In genomic region chr19:45507864-45508680, GRCh38 we compare ENCODE assay signal across 8 cellular contexts. TPM values are rescaled to one million over a fixed set of nuclear protein-coding genes. Genes with fewer than 3 reads are reported as not detected.
DNase-seq lines count a peak whose midpoint lies in the region; ATAC-seq and TF ChIP-seq lines count a peak whose summit lies in the region.

No MANE protein-coding gene starts in this region.

- peak overlapping the region; percentile 97 for H3K23ac ChIP-seq in neuronal stem cell (ENCODE audit: low read depth, low read length, poor library complexity)

- peak overlapping the region; percentile 0 for H2BK5ac ChIP-seq in neuronal stem cell (ENCODE audit: low read length)

- ATAC-seq in HG02885 (IDR thresholded peaks at IDR 0.05; ENCODE audit: poor library complexity, unreplicated experiment) (no peak), GM19463 (IDR thresholded peaks at IDR 0.05; ENCODE audit: unreplicated experiment) (no peak)

- H3K27ac ChIP-seq in MM.1S (ENCODE audit: low read length) (peak overlapping the region; percentile 65; the same call in 1 of the 2 replicates), neuronal stem cell (replicated peaks; ENCODE audit: low read length) (no peak overlapping the region)

- H3K4me1 ChIP-seq in MM.1S (ENCODE audit: low read length) (peaks cover 4% of the 10 kb centered on the region), neuronal stem cell (ENCODE audit: control insufficient read depth in 2 of 2, insufficient read depth in 1 of 2, low read depth in 1 of 2, low read length in 2 of 2) (peaks cover 5 to 18% of the 10 kb centered on the region in 2 donors)

- H3K27me3 ChIP-seq in MM.1S (replicated peaks; ENCODE audit: insufficient read depth, low read length) (no peaks in the 10 kb centered on the region), neuronal stem cell (ENCODE audit: control insufficient read depth in 3 of 3, insufficient read depth in 3 of 3, low read depth in 1 of 3, low read length in 3 of 3) (peaks cover 0 to 5% (median 0%) of the 10 kb centered on the region in 3 experiments)

- whole genome bisulfite sequencing in neuronal stem cell (ENCODE audit: extremely low coverage in 2 of 2, insufficient read length in 2 of 2, insufficient replicate concordance in 1 of 2), 2 donors = no CpG with 5 or more reads among the region's 44 CpGs

- no peaks in the 10 kb centered on the region for H4K20me1 ChIP-seq in MM.1S (ENCODE audit: insufficient read depth, low read length)

- no peak overlapping the region for H3K14ac ChIP-seq in neuronal stem cell (ENCODE audit: low read length)

- H4K91ac ChIP-seq in neuronal stem cell (ENCODE audit: low read depth, low read length, poor library complexity) = no peak overlapping the region

- no peaks in the 10 kb centered on the region for H3K9me3 ChIP-seq in MM.1S (replicated peaks; ENCODE audit: insufficient read depth, low read length)
- no peaks in the 10 kb centered on the region for H3K9me3 ChIP-seq in neuronal stem cell (replicated peaks in 1 of 2; ENCODE audit: control insufficient read depth in 2 of 2, insufficient read depth in 1 of 2, low read depth in 1 of 2, low read length in 2 of 2)

- DNase-seq in DMS153 treated with DMSO at 0.1 percent for 48 hours (lab: John Stamatoyannopoulos, UW; ENCODE audit: unreplicated experiment) = peak; percentile 9
- DNase-seq in MM.1S = no peak
- DNase-seq in activated T-cell treated with anti-CD3 and anti-CD28 coated beads, Interleukin-2, amount 50 U/mL, for 1 hour = peak; percentile 62
- DNase-seq in fibroblast of the aortic adventitia (ENCODE audit: low read depth) = peak; percentile 31
- no peak for DNase-seq in neuronal stem cell (ENCODE audit: low spot score)
- DNase-seq in central memory CD4-positive, alpha-beta T cell = no peak

- peak overlapping the region; percentile 57 for H2AFZ ChIP-seq in MM.1S (ENCODE audit: low read length)
- peak overlapping the region; percentile 84 for H2AFZ ChIP-seq in neuronal stem cell (ENCODE audit: low read length)

- H3K4me3 ChIP-seq in MM.1S (ENCODE audit: low read length) (peak overlapping the region; percentile 86), fibroblast of the aortic adventitia (ENCODE audit: low read depth, low read length) (peak overlapping the region; percentile 98), neuronal stem cell (ENCODE audit: low read length in 2 of 2) (peak overlapping the region; percentile 97 to 100)

- no peak overlapping the region for H3K4ac ChIP-seq in neuronal stem cell (ENCODE audit: low read length)

- H3F3A ChIP-seq in MM.1S (ENCODE audit: insufficient read depth, low read length) = peaks cover 4% of the 10 kb centered on the region

- peaks cover 8% of the 10 kb centered on the region for H3K79me1 ChIP-seq in neuronal stem cell (ENCODE audit: low read depth, low read length)

- H3K9ac ChIP-seq in MM.1S (ENCODE audit: low read length) (peak overlapping the region; percentile 76), neuronal stem cell (ENCODE audit: low read depth, low read length, poor library complexity) (peak overlapping the region; percentile 44)

- peak overlapping the region; percentile 99 for H2AK5ac ChIP-seq in neuronal stem cell (ENCODE audit: low read depth, low read length)

- no peak overlapping the region for H4K8ac ChIP-seq in neuronal stem cell (ENCODE audit: low read depth, low read length)

- peak overlapping the region; percentile 52 for H2BK15ac ChIP-seq in neuronal stem cell (ENCODE audit: low read length)

- peak overlapping the region; percentile 85 for H3K18ac ChIP-seq in neuronal stem cell (ENCODE audit: low read length)

- H3K4me2 ChIP-seq in MM.1S (ENCODE audit: low read depth, low read length) = peak overlapping the region; percentile 98
- H3K4me2 ChIP-seq in neuronal stem cell (ENCODE audit: insufficient read depth, low read length, poor library complexity, severe bottlenecking) = peak overlapping the region; percentile 91

- no peak overlapping the region for H2BK120ac ChIP-seq in neuronal stem cell (ENCODE audit: low read depth, low read length)

- no peaks in the 10 kb centered on the region for H3K9me2 ChIP-seq in MM.1S (replicated peaks; ENCODE audit: insufficient read depth, low read length)

- no peak for TF ChIP-seq CTCF in MM.1S (IDR thresholded peaks at IDR 0.05; ENCODE audit: low read length)
- TF ChIP-seq CTCF in fibroblast of the aortic adventitia (IDR thresholded peaks at IDR 0.05; ENCODE audit: insufficient read depth, low read length) = no peak

- no peak overlapping the region for H2BK12ac ChIP-seq in neuronal stem cell (ENCODE audit: low read length)

- H3K36me3 ChIP-seq in MM.1S (replicated peaks; ENCODE audit: insufficient read depth, low read length) = no peaks in the 10 kb centered on the region
- H3K36me3 ChIP-seq in neuronal stem cell (replicated peaks in 1 of 2; ENCODE audit: control insufficient read depth in 2 of 2, insufficient read depth in 2 of 2, low read length in 2 of 2) = peaks cover 0 to 4% of the 10 kb centered on the region in 2 donors

- peaks cover 51% of the 10 kb centered on the region for H3K79me2 ChIP-seq in MM.1S (ENCODE audit: low read length)

RNA-seq across cellular contexts. Expression of gene VASP, which starts 0.8 kb away (rescaled TPM):
- total RNA-seq in fibroblast of the aortic adventitia (ENCODE audit: low replicate concordance) = 31.6 and 33.3 TPM in 2 replicates
- polyA plus RNA-seq in neuronal stem cell (2013, experiment 1 of 2) = 61.7 TPM
- 63.2 TPM for polyA plus RNA-seq in neuronal stem cell (2013, experiment 2 of 2)

RNA-seq across cellular contexts. Expression of gene PPM1N, which starts 9.8 kb away (rescaled TPM):
- 0.99 and 2.4 TPM in 2 replicates for total RNA-seq in fibroblast of the aortic adventitia (ENCODE audit: low replicate concordance)
- 1.3 TPM for polyA plus RNA-seq in neuronal stem cell (2013, experiment 1 of 2)
- 1.2 TPM for polyA plus RNA-seq in neuronal stem cell (2013, experiment 2 of 2)

RNA-seq across cellular contexts. Expression of gene RTN2, which starts 11.2 kb away (rescaled TPM):
- total RNA-seq in fibroblast of the aortic adventitia (ENCODE audit: low replicate concordance) = 5.7 and 26.8 TPM in 2 replicates
- polyA plus RNA-seq in neuronal stem cell (2013, experiment 1 of 2) = 9.5 TPM
- 10.0 TPM for polyA plus RNA-seq in neuronal stem cell (2013, experiment 2 of 2)

RNA-seq across cellular contexts. Expression of gene FOSB, which starts 40.3 kb away (rescaled TPM):
- total RNA-seq in fibroblast of the aortic adventitia (ENCODE audit: low replicate concordance) = 0.33 and 0.81 TPM in 2 replicates
- polyA plus RNA-seq in neuronal stem cell (2013, experiment 1 of 2) = 8.5 TPM
- polyA plus RNA-seq in neuronal stem cell (2013, experiment 2 of 2) = 8.7 TPM

Comparison
In these comparisons a context has a peak if more than half of its experiments do, and no peak if none do; other contexts are left out.
1. DNase-seq: peak in DMS153 treated with DMSO at 0.1 percent for 48 hours (single experiment), activated T-cell treated with anti-CD3 and anti-CD28 coated beads, Interleukin-2, amount 50 U/mL, for 1 hour (single experiment) and fibroblast of the aortic adventitia (single experiment); none in MM.1S (single experiment), neuronal stem cell (single experiment) and central memory CD4-positive, alpha-beta T cell (single experiment).
2. Peak in every context shown above with its lines, with median percentiles within 50 percentile points of each other: H3K4me3 ChIP-seq.